In genomic region chr5:2711446-2712425, GRCh38 we compare ENCODE assay signal across 28 cellular contexts. TPM values are rescaled to one million over a fixed set of nuclear protein-coding genes. Genes with fewer than 3 reads are reported as not detected.
"Had no signal": no experiment of that assay in that cellular context is flagged by ENCODE, and none has a peak within 500 bp of the region (broad histone marks: within the 10 kb centered on the region; RNA-seq: fewer than 3 reads in every experiment).

No MANE protein-coding gene starts in this region.

- H3K27ac ChIP-seq: epithelial cell of prostate, gastrocnemius medialis, hepatocyte, neutrophil, parathyroid adenoma, right atrium auricular region, stomach, thyroid gland had no signal

- H3K4me2 ChIP-seq: hepatocyte had no signal

- H3K79me2 ChIP-seq: hepatocyte, parathyroid adenoma had no signal

- ATAC-seq: esophagus mucosa; gastrocnemius medialis; left lobe of liver; naive thymus-derived CD4-positive, alpha-beta T cell; sciatic nerve; stimulated activated effector memory CD8-positive, alpha-beta T cell treated with anti-CD3 and anti-CD28 coated beads, Interleukin-12 subunit alpha, Interleukin-12 subunit beta, amount 100 ng/mL, for 72 hours had no signal

- H3K9me3 Mint-ChIP-seq: endodermal cell; mesothelial cell of epicardium; nephron; stimulated activated effector memory CD8-positive, alpha-beta T cell treated with anti-CD3 and anti-CD28 coated beads, Interleukin-12 subunit alpha, Interleukin-12 subunit beta, amount 100 ng/mL, for 72 hours had no signal

- H3K4me1 ChIP-seq: gastrocnemius medialis, parathyroid adenoma, right atrium auricular region, stomach, thyroid gland had no signal

- H3K27me3 ChIP-seq: gastrocnemius medialis, hepatocyte, neutrophil, right atrium auricular region, thyroid gland had no signal

- H3K27me3 Mint-ChIP-seq: memory B cell had no signal

- H2AFZ ChIP-seq: hepatocyte, parathyroid adenoma had no signal

- DNase-seq: cerebellar nuclear complex; cortex of kidney; effector CD8-positive, alpha-beta T cell; endodermal cell; gastrocnemius medialis; head of caudate nucleus; kidney; naive thymus-derived CD4-positive, alpha-beta T cell; stimulated activated CD4-positive, alpha-beta T cell treated with anti-CD3 and anti-CD28 coated beads, Interleukin-2, amount 100 ng/mL, for 24 hours; stimulated activated CD4-positive, alpha-beta T cell treated with anti-CD3 and anti-CD28 coated beads, Interleukin-4, amount 100 ng/mL, for 24 hours; stimulated activated naive CD4-positive, alpha-beta T cell treated with Interleukin-2 at 50 U/mL for 16 hours; stomach; thyroid gland had no signal

- H3K9me3 ChIP-seq: gastrocnemius medialis, neutrophil, right atrium auricular region, stomach, thyroid gland had no signal

- FAIRE-seq: kidney had no signal

- H3K4me1 Mint-ChIP-seq: memory B cell; mesothelial cell of epicardium; naive thymus-derived CD4-positive, alpha-beta T cell; nephron; stimulated activated effector memory CD8-positive, alpha-beta T cell treated with anti-CD3 and anti-CD28 coated beads, Interleukin-12 subunit alpha, Interleukin-12 subunit beta, amount 100 ng/mL, for 72 hours had no signal

- H3K4me3 Mint-ChIP-seq: endodermal cell; memory B cell; mesothelial cell of epicardium; naive thymus-derived CD4-positive, alpha-beta T cell; nephron; stimulated activated effector memory CD8-positive, alpha-beta T cell treated with anti-CD3 and anti-CD28 coated beads, Interleukin-12 subunit alpha, Interleukin-12 subunit beta, amount 100 ng/mL, for 72 hours had no signal

- H3K4me3 ChIP-seq: gastrocnemius medialis, hepatocyte, lung, right atrium auricular region, stomach, thyroid gland had no signal

- H3K36me3 ChIP-seq: gastrocnemius medialis, neutrophil, right atrium auricular region, stomach, thyroid gland had no signal

- H3K27ac Mint-ChIP-seq: endodermal cell; memory B cell; mesothelial cell of epicardium; naive thymus-derived CD4-positive, alpha-beta T cell; nephron; progenitor cell of endocrine pancreas; stimulated activated effector memory CD8-positive, alpha-beta T cell treated with anti-CD3 and anti-CD28 coated beads, Interleukin-12 subunit alpha, Interleukin-12 subunit beta, amount 100 ng/mL, for 72 hours had no signal

- H3K36me3 Mint-ChIP-seq: memory B cell; mesothelial cell of epicardium; naive thymus-derived CD4-positive, alpha-beta T cell; stimulated activated effector memory CD8-positive, alpha-beta T cell treated with anti-CD3 and anti-CD28 coated beads, Interleukin-12 subunit alpha, Interleukin-12 subunit beta, amount 100 ng/mL, for 72 hours had no signal

RNA-seq across cellular contexts. Expression of gene IRX2, which starts 39.7 kb away (rescaled TPM):
- total RNA-seq: left lobe of liver; liver; naive thymus-derived CD4-positive, alpha-beta T cell had no signal
- polyA plus RNA-seq: liver; naive thymus-derived CD4-positive, alpha-beta T cell had no signal
